In genomic region chr11:116925050-116925449, GRCh38 we compare ENCODE assay signal across 14 cellular contexts.
DNase-seq lines count a peak whose midpoint lies in the region; ATAC-seq and TF ChIP-seq lines count a peak whose summit lies in the region.
"Had no signal": no experiment of that assay in that cellular context is flagged by ENCODE, and none has a peak within 500 bp of the region (broad histone marks: within the 10 kb centered on the region; RNA-seq: fewer than 3 reads in every experiment).

No MANE protein-coding gene starts in this region.

- H3K36me3 ChIP-seq in BLaER1, result peaks cover 40% of the 10 kb centered on the region

- H3K4me1 ChIP-seq in BLaER1, result peaks cover 38% of the 10 kb centered on the region

- H4K20me1 ChIP-seq in BLaER1, result peaks cover 12% of the 10 kb centered on the region; the same call in 1 of the 2 replicates

- peak; percentile 42 for ATAC-seq in GM18502 (IDR thresholded peaks at IDR 0.05; ENCODE audit: poor library complexity, unreplicated experiment)
- ATAC-seq in T-helper 17 cell, result peak; percentile 52
- ATAC-seq in HG03378 (IDR thresholded peaks at IDR 0.05; ENCODE audit: unreplicated experiment), result no peak
- ATAC-seq in HG02852 (IDR thresholded peaks at IDR 0.05; ENCODE audit: unreplicated experiment), result no peak
- ATAC-seq: left lung had no signal

- H3K4me2 ChIP-seq in BLaER1, result peak overlapping the region; percentile 52
- H3K4me2 ChIP-seq: SK-N-SH had no signal

- no peaks in the 10 kb centered on the region for H3K27me3 ChIP-seq in BLaER1
- H3K27me3 ChIP-seq: left lung had no signal

- TF ChIP-seq CTCF in glutamatergic neuron (IDR thresholded peaks at IDR 0.05; ENCODE audit: partially characterized antibody, unreplicated experiment), result no peak

- H3K4me3 Mint-ChIP-seq in T-helper 17 cell (peak overlapping the region; percentile 74), immature natural killer cell (peak overlapping the region; percentile 59 to 87 (median 77)), glutamatergic neuron (ENCODE audit: unreplicated experiment) (no peak overlapping the region)

- no peak for DNase-seq in T-helper 17 cell
- peak in 2 of 3 donors; percentile 17 to 28 for DNase-seq in immature natural killer cell
- no peak for DNase-seq in HCEC 1CT
- no peak for DNase-seq in glutamatergic neuron
- DNase-seq: AML-193; left lung; NCI-H1436 treated with DMSO at 0.1 percent for 48 hours; NCI-H748 treated with DMSO at 0.1 percent for 48 hours; SK-N-SH; stimulated activated CD4-positive, alpha-beta T cell treated with anti-CD3 and anti-CD28 coated beads, Interleukin-15, amount 100 ng/mL, for 24 hours had no signal

- no peak overlapping the region for H3K27ac ChIP-seq in BLaER1
- H3K27ac ChIP-seq: left lung had no signal

- H3K9me3 Mint-ChIP-seq in immature natural killer cell (no peaks in the 10 kb centered on the region), glutamatergic neuron (ENCODE audit: unreplicated experiment) (no peaks in the 10 kb centered on the region)

- H3K4me1 Mint-ChIP-seq in T-helper 17 cell, result peaks cover 45% of the 10 kb centered on the region
- peaks cover 65 to 73% of the 10 kb centered on the region in 2 donors for H3K4me1 Mint-ChIP-seq in immature natural killer cell
- peaks cover 1% of the 10 kb centered on the region for H3K4me1 Mint-ChIP-seq in glutamatergic neuron (ENCODE audit: low read depth, unreplicated experiment)

- H3K27ac Mint-ChIP-seq in T-helper 17 cell, result peak overlapping the region; percentile 97
- H3K27ac Mint-ChIP-seq in immature natural killer cell, result peak overlapping the region; percentile 92 to 100 (median 96)
- H3K27ac Mint-ChIP-seq in glutamatergic neuron (ENCODE audit: unreplicated experiment), result no peak overlapping the region

- H3K9me3 ChIP-seq in BLaER1 (no peaks in the 10 kb centered on the region), T-helper 17 cell (ENCODE audit: control insufficient read depth, low read length, poor library complexity, severe bottlenecking) (no peaks in the 10 kb centered on the region)
- H3K9me3 ChIP-seq: left lung, SK-N-SH had no signal

- H3K27me3 Mint-ChIP-seq in T-helper 17 cell (no peaks in the 10 kb centered on the region), immature natural killer cell (ENCODE audit: low read depth in 3 of 3) (peaks cover 0 to 3% (median 0%) of the 10 kb centered on the region in 3 donors), glutamatergic neuron (ENCODE audit: unreplicated experiment) (peaks cover 2% of the 10 kb centered on the region)

- no peak overlapping the region for H3K4me3 ChIP-seq in BLaER1
- H3K4me3 ChIP-seq: left lung had no signal

- peaks cover 9% of the 10 kb centered on the region for H3K36me3 Mint-ChIP-seq in T-helper 17 cell (ENCODE audit: low read depth)
- H3K36me3 Mint-ChIP-seq in immature natural killer cell, result peaks cover 0 to 13% (median 9%) of the 10 kb centered on the region in 3 donors
- no peaks in the 10 kb centered on the region for H3K36me3 Mint-ChIP-seq in glutamatergic neuron (ENCODE audit: unreplicated experiment)

- no peak overlapping the region for H3K9ac ChIP-seq in BLaER1
- H3K9ac ChIP-seq: SK-N-SH had no signal

Comparison
In these comparisons a context has a peak if more than half of its experiments do, and no peak if none do; other contexts are left out.
1. ATAC-seq: peak in GM18502 (single experiment) and T-helper 17 cell (single experiment); none in HG03378 (single experiment) and HG02852 (single experiment).
2. DNase-seq: peak in immature natural killer cell (2 of 3); none in T-helper 17 cell (0 of 3), HCEC 1CT (single experiment) and glutamatergic neuron (single experiment).